In genomic region chr15:65066001-65066634, GRCh38 we compare ENCODE assay signal across 18 cellular contexts. TPM values are rescaled to one million over a fixed set of nuclear protein-coding genes. Genes with fewer than 3 reads are reported as not detected.
DNase-seq lines count a peak whose midpoint lies in the region; ATAC-seq and TF ChIP-seq lines count a peak whose summit lies in the region.
"Had no signal": no experiment of that assay in that cellular context is flagged by ENCODE, and none has a peak within 500 bp of the region (broad histone marks: within the 10 kb centered on the region; RNA-seq: fewer than 3 reads in every experiment).

No MANE protein-coding gene starts in this region.

- H3K27ac Mint-ChIP-seq in endodermal cell, result no peak overlapping the region
- H3K27ac Mint-ChIP-seq in nephron progenitor cell, result no peak overlapping the region
- H3K27ac Mint-ChIP-seq: naive thymus-derived CD4-positive, alpha-beta T cell had no signal

- peak overlapping the region; percentile 89 for H3K27ac ChIP-seq in left ventricle myocardium inferior (replicated peaks)
- no peak overlapping the region for H3K27ac ChIP-seq in endodermal cell (ENCODE audit: low read depth, low read length)
- H3K27ac ChIP-seq in urinary bladder (ENCODE audit: low read depth), result no peak overlapping the region
- H3K27ac ChIP-seq in adrenal gland, result no peak overlapping the region

- H3K4me3 Mint-ChIP-seq in endodermal cell (peak overlapping the region; percentile 90), nephron progenitor cell (peak overlapping the region; percentile 88)

- ATAC-seq in left cardiac atrium, result no peak
- ATAC-seq: GM12878; naive thymus-derived CD4-positive, alpha-beta T cell had no signal

- H3K9me3 Mint-ChIP-seq in endodermal cell (no peaks in the 10 kb centered on the region), nephron progenitor cell (no peaks in the 10 kb centered on the region)
- H3K9me3 Mint-ChIP-seq: naive thymus-derived CD4-positive, alpha-beta T cell had no signal

- H3K36me3 ChIP-seq in left ventricle myocardium inferior (no peaks in the 10 kb centered on the region), endodermal cell (ENCODE audit: control insufficient read depth, insufficient read depth, low read length) (peaks cover 43% of the 10 kb centered on the region), urinary bladder (ENCODE audit: insufficient read depth) (no peaks in the 10 kb centered on the region), adrenal gland (replicated peaks in 1 of 2) (no peaks in the 10 kb centered on the region)
- H3K36me3 ChIP-seq: cardiac muscle cell had no signal

- TF ChIP-seq POLR2A in adrenal gland (IDR thresholded peaks at IDR 0.05), result no peak

- peaks cover 88% of the 10 kb centered on the region for H3K4me1 ChIP-seq in left ventricle myocardium inferior
- peaks cover 8% of the 10 kb centered on the region for H3K4me1 ChIP-seq in endodermal cell (ENCODE audit: control insufficient read depth, insufficient read depth, low read length)
- H3K4me1 ChIP-seq in urinary bladder (ENCODE audit: insufficient read depth), result no peaks in the 10 kb centered on the region
- H3K4me1 ChIP-seq in adrenal gland (replicated peaks in 1 of 2), result peaks cover 0 to 14% of the 10 kb centered on the region in 2 donors

- H3K27me3 Mint-ChIP-seq in endodermal cell (ENCODE audit: insufficient read depth), result no peaks in the 10 kb centered on the region
- peaks cover 11% of the 10 kb centered on the region for H3K27me3 Mint-ChIP-seq in nephron progenitor cell (ENCODE audit: low read depth, poor library complexity)

- H3K36me3 Mint-ChIP-seq in endodermal cell (ENCODE audit: low read depth) (peaks cover 31% of the 10 kb centered on the region), nephron progenitor cell (ENCODE audit: low read depth) (peaks cover 13% of the 10 kb centered on the region)
- H3K36me3 Mint-ChIP-seq: naive thymus-derived CD4-positive, alpha-beta T cell had no signal

- peak overlapping the region; percentile 88 for H3K9ac ChIP-seq in endodermal cell (ENCODE audit: extremely low read depth, low read length, poor library complexity, severe bottlenecking)

- TF ChIP-seq CTCF in left ventricle myocardium inferior (IDR thresholded peaks at IDR 0.05; ENCODE audit: borderline replicate concordance) (no peak), endodermal cell (conservative IDR thresholded peaks at IDR 0.05) (no peak), nephron progenitor cell (IDR thresholded peaks at IDR 0.05) (no peak), adrenal gland (IDR thresholded peaks at IDR 0.05) (no peak)

- H3K9me3 ChIP-seq in left ventricle myocardium inferior (replicated peaks) (no peaks in the 10 kb centered on the region), endodermal cell (ENCODE audit: control insufficient read depth, low read length) (no peaks in the 10 kb centered on the region), adrenal gland (replicated peaks in 1 of 3) (no peaks in the 10 kb centered on the region)

- H3K27me3 ChIP-seq in left ventricle myocardium inferior (ENCODE audit: low read depth) (peaks cover 21% of the 10 kb centered on the region), endodermal cell (ENCODE audit: control insufficient read depth, insufficient read depth, low read length, poor library complexity, severe bottlenecking) (no peaks in the 10 kb centered on the region), adrenal gland (peaks cover 25% of the 10 kb centered on the region)
- H3K27me3 ChIP-seq: cardiac muscle cell had no signal

- intact Hi-C loops in left ventricle myocardium inferior (cut with micrococcal nuclease), result no loop called here
- intact Hi-C loops in left cardiac atrium (cut with DNase I), result no loop called here
- intact Hi-C loops in adrenal gland (cut with DNase I), result no loop called here

- H3K4me1 Mint-ChIP-seq in endodermal cell (peaks cover 21% of the 10 kb centered on the region), nephron progenitor cell (peaks cover 74% of the 10 kb centered on the region)

- 33 to 34% methylated on average over 3 of the region's 3 CpGs for WGBS in endodermal cell (ENCODE audit: insufficient coverage in 1 of 2, insufficient read length in 1 of 2), 2 experiments
- 52% methylated on average over 3 of the region's 3 CpGs for WGBS in urinary bladder
- 69 to 78% (median 73%) methylated on average over 3 of the region's 3 CpGs for WGBS in adrenal gland, 4 donors

- peak overlapping the region; percentile 72 for H3K4me3 ChIP-seq in left ventricle myocardium inferior
- peak overlapping the region; percentile 89 for H3K4me3 ChIP-seq in endodermal cell (ENCODE audit: low read length)
- H3K4me3 ChIP-seq in urinary bladder (ENCODE audit: low read depth, low read length), result peak overlapping the region; percentile 63
- H3K4me3 ChIP-seq in adrenal gland, result no peak overlapping the region
- H3K4me3 ChIP-seq: cardiac muscle cell, GM12878 had no signal

- no peak for DNase-seq in left ventricle myocardium inferior
- no peak for DNase-seq in left cardiac atrium
- no peak for DNase-seq in endodermal cell
- no peak for DNase-seq in nephron progenitor cell
- DNase-seq in activated CD8-positive, alpha-beta memory T cell treated with anti-CD3 and anti-CD28 coated beads, Interleukin-2, amount 50 U/mL, for 4 hours, result no peak
- no peak for DNase-seq in NCI-H2081 treated with DMSO at 0.1 percent for 48 hours (lab: John Stamatoyannopoulos, UW)
- DNase-seq in adrenal gland, result no peak
- DNase-seq: ACHN; activated CD4-positive, alpha-beta T cell treated with anti-CD3 and anti-CD28 coated beads, Interleukin-2, amount 50 U/mL, for 48 hours; activated gamma-delta T cell; MV-4-11; naive thymus-derived CD4-positive, alpha-beta T cell; NCI-H226; T-helper 2 cell had no signal

RNA-seq across cellular contexts. Expression of gene RASL12, which starts 1.7 kb away (rescaled TPM):
- total RNA-seq in left ventricle myocardium inferior (12.9 TPM), left cardiac atrium (10 to 100 TPM; 53.3 to 63.3 TPM), endodermal cell (10 to 100 TPM; 27.2 TPM), urinary bladder (54.6 TPM), adrenal gland (1 to 10 TPM; 1.3 to 9.2 (median 3.3) TPM)
- 11.5 TPM for polyA plus RNA-seq in endodermal cell (2013, experiment 1 of 2)
- 11.1 TPM for polyA plus RNA-seq in endodermal cell (2013, experiment 2 of 2)
- polyA plus RNA-seq in urinary bladder (85.0 TPM), adrenal gland (1 to 10 TPM; 1.4 to 7.0 (median 4.3) TPM)
- total RNA-seq: naive thymus-derived CD4-positive, alpha-beta T cell had no signal
- polyA plus RNA-seq: GM12878; naive thymus-derived CD4-positive, alpha-beta T cell had no signal

RNA-seq across cellular contexts. Expression of gene KBTBD13, which starts 10.4 kb away (rescaled TPM):
- total RNA-seq in left ventricle myocardium inferior (5.2 TPM), left cardiac atrium (1 to 10 TPM; 2.6 to 5.2 TPM), endodermal cell (not detected), urinary bladder (0.32 TPM), adrenal gland (not detected)
- not detected for polyA plus RNA-seq in endodermal cell (2013, experiment 1 of 2)
- not detected for polyA plus RNA-seq in endodermal cell (2013, experiment 2 of 2)
- polyA plus RNA-seq in urinary bladder (0.19 TPM), adrenal gland (not detected)
- total RNA-seq: naive thymus-derived CD4-positive, alpha-beta T cell had no signal
- polyA plus RNA-seq: esophagus; GM12878; naive thymus-derived CD4-positive, alpha-beta T cell had no signal

RNA-seq across cellular contexts. Expression of gene SLC51B, which starts 20.9 kb away (rescaled TPM):
- total RNA-seq in left ventricle myocardium inferior, result not detected
- total RNA-seq in left cardiac atrium, result not detected
- total RNA-seq in endodermal cell, result not detected
- polyA plus RNA-seq in endodermal cell (2013, experiment 1 of 2), result not detected
- polyA plus RNA-seq in endodermal cell (2013, experiment 2 of 2), result not detected
- total RNA-seq in urinary bladder, result not detected
- polyA plus RNA-seq in urinary bladder, result 0.44 TPM
- total RNA-seq in adrenal gland, result 1 to 10 TPM in 1 of 8 donors, under 1 TPM in 4, not detected in 3; 0.32 to 2.6 (median 0.55) TPM
- 1 to 10 TPM in 2 of 3 donors, under 1 TPM in 1; 0.40 to 3.1 (median 1.5) TPM for polyA plus RNA-seq in adrenal gland
- total RNA-seq: cardiac muscle cell; naive thymus-derived CD4-positive, alpha-beta T cell had no signal
- polyA plus RNA-seq: cardiac muscle cell; naive thymus-derived CD4-positive, alpha-beta T cell had no signal

RNA-seq across cellular contexts. Expression of gene MTFMT, which starts 36.7 kb away (rescaled TPM):
- total RNA-seq in left ventricle myocardium inferior, result 18.6 TPM
- total RNA-seq in left cardiac atrium, result 10 to 100 TPM; 13.9 to 23.6 TPM
- 10 to 100 TPM; 17.8 to 23.2 TPM for total RNA-seq in endodermal cell
- 9.9 TPM for polyA plus RNA-seq in endodermal cell (2013, experiment 1 of 2)
- polyA plus RNA-seq in endodermal cell (2013, experiment 2 of 2), result 9.7 TPM
- total RNA-seq in urinary bladder, result 22.4 TPM
- polyA plus RNA-seq in urinary bladder, result 13.1 TPM
- total RNA-seq in adrenal gland, result 10 to 100 TPM; 15.4 to 42.8 (median 20.3) TPM
- polyA plus RNA-seq in adrenal gland, result 10 to 100 TPM in 1 of 3 donors, 1 to 10 TPM in 2; 5.2 to 11.2 (median 6.4) TPM

RNA-seq across cellular contexts. Expression of gene UBAP1L, which starts 48.9 kb away (rescaled TPM):
- total RNA-seq in left ventricle myocardium inferior, result 1.8 TPM
- total RNA-seq in left cardiac atrium, result 1 to 10 TPM; 2.1 to 2.9 TPM
- 1 to 10 TPM; 3.4 to 4.2 TPM for total RNA-seq in endodermal cell
- 2.7 TPM for polyA plus RNA-seq in endodermal cell (2013, experiment 1 of 2)
- polyA plus RNA-seq in endodermal cell (2013, experiment 2 of 2), result 3.1 TPM
- 3.9 TPM for total RNA-seq in urinary bladder
- 1.9 TPM for polyA plus RNA-seq in urinary bladder
- 1 to 10 TPM in 6 of 8 donors, under 1 TPM in 2; 0.48 to 5.6 (median 2.6) TPM for total RNA-seq in adrenal gland
- 10 to 100 TPM in 1 of 3 donors, 1 to 10 TPM in 2; 1.1 to 34.9 (median 5.7) TPM for polyA plus RNA-seq in adrenal gland

Comparison
In these comparisons a context has a peak if more than half of its experiments do, and no peak if none do; other contexts are left out.
1. H3K4me3 ChIP-seq: peak in left ventricle myocardium inferior (single experiment), endodermal cell (single experiment) and urinary bladder (single experiment); none in adrenal gland (0 of 4).